Comparison of ENCODE assay signal across 18 cellular contexts in genomic region chr2:62568983-62569837, GRCh38.
DNase-seq lines count a peak whose midpoint lies in the region; ATAC-seq and TF ChIP-seq lines count a peak whose summit lies in the region.
"Had no signal": no experiment of that assay in that cellular context is flagged by ENCODE, and none has a peak within 500 bp of the region (broad histone marks: within the 10 kb centered on the region; RNA-seq: fewer than 3 reads in every experiment).

No MANE protein-coding gene starts in this region.

- no peaks in the 10 kb centered on the region for H3K9me3 Mint-ChIP-seq in progenitor cell of endocrine pancreas (ENCODE audit: low read depth)
- H3K9me3 Mint-ChIP-seq: central memory CD8-positive, alpha-beta T cell; GM23338 had no signal

- peak overlapping the region; percentile 84 for H3K4me2 ChIP-seq in OCI-LY3 (ENCODE audit: low read length)
- H3K4me2 ChIP-seq: KMS-11 had no signal

- peaks cover 37% of the 10 kb centered on the region for H3K4me1 Mint-ChIP-seq in progenitor cell of endocrine pancreas (ENCODE audit: low read depth)
- H3K4me1 Mint-ChIP-seq: central memory CD8-positive, alpha-beta T cell had no signal

- H3K27ac ChIP-seq in OCI-LY3 (ENCODE audit: low read length) (no peak overlapping the region), epithelial cell of prostate (no peak overlapping the region)
- H3K27ac ChIP-seq: KMS-11, upper lobe of left lung had no signal

- no peaks in the 10 kb centered on the region for H3K27me3 ChIP-seq in OCI-LY3 (ENCODE audit: low read depth, low read length)

- H3K79me2 ChIP-seq in OCI-LY3 (ENCODE audit: low read length), result no peaks in the 10 kb centered on the region

- ATAC-seq in GM21723 (IDR thresholded peaks at IDR 0.05; ENCODE audit: unreplicated experiment) (no peak), HG02759 (IDR thresholded peaks at IDR 0.05; ENCODE audit: unreplicated experiment) (no peak), GM19452 (IDR thresholded peaks at IDR 0.05; ENCODE audit: unreplicated experiment) (no peak)
- ATAC-seq: activated CD4-positive, CD25-positive, alpha-beta regulatory T cell treated with anti-CD3 and anti-CD28 coated beads, Interleukin-2, amount 50 U/mL, for 24 hours; naive thymus-derived CD4-positive, alpha-beta T cell had no signal

- H3K4me3 ChIP-seq in OCI-LY3 (ENCODE audit: low read length), result peak overlapping the region; percentile 71
- H3K4me3 ChIP-seq: upper lobe of left lung had no signal

- peak overlapping the region; percentile 32 for H3K4me3 Mint-ChIP-seq in progenitor cell of endocrine pancreas (ENCODE audit: low read depth)
- H3K4me3 Mint-ChIP-seq: activated naive CD8-positive, alpha-beta T cell; central memory CD8-positive, alpha-beta T cell; GM23338; naive thymus-derived CD4-positive, alpha-beta T cell had no signal

- H3K9me3 ChIP-seq in OCI-LY3 (ENCODE audit: insufficient read depth, low read length), result no peaks in the 10 kb centered on the region
- H3K9me3 ChIP-seq: upper lobe of left lung had no signal

- H3K27me3 Mint-ChIP-seq in progenitor cell of endocrine pancreas, result no peaks in the 10 kb centered on the region

- H4K20me1 ChIP-seq in OCI-LY3 (ENCODE audit: insufficient read depth, low read length), result no peaks in the 10 kb centered on the region

- H3K9ac ChIP-seq in OCI-LY3 (ENCODE audit: low read length), result no peak overlapping the region
- H3K9ac ChIP-seq: KMS-11 had no signal

- H3K36me3 Mint-ChIP-seq in progenitor cell of endocrine pancreas (ENCODE audit: insufficient read depth), result no peaks in the 10 kb centered on the region
- H3K36me3 Mint-ChIP-seq: activated naive CD8-positive, alpha-beta T cell had no signal

- H2AFZ ChIP-seq in OCI-LY3 (ENCODE audit: low read depth, low read length), result peak overlapping the region; percentile 25; the same call in 1 of the 2 replicates
- H2AFZ ChIP-seq: GM23338 had no signal

- no peak for TF ChIP-seq CTCF in OCI-LY3 (IDR thresholded peaks at IDR 0.05; ENCODE audit: low read depth, low read length)
- no peak for TF ChIP-seq CTCF in progenitor cell of endocrine pancreas (IDR thresholded peaks at IDR 0.05; ENCODE audit: unreplicated experiment)

- H3K4me1 ChIP-seq in OCI-LY3 (ENCODE audit: low read length), result peaks cover 17% of the 10 kb centered on the region

- H3K27ac Mint-ChIP-seq in progenitor cell of endocrine pancreas, result peak overlapping the region; percentile 91
- H3K27ac Mint-ChIP-seq: activated naive CD8-positive, alpha-beta T cell; GM23338; naive thymus-derived CD4-positive, alpha-beta T cell had no signal

- DNase-seq in EL, result peak; percentile 72
- peak; percentile 6 for DNase-seq in epithelial cell of prostate (ENCODE audit: low read depth, low spot score)
- DNase-seq in progenitor cell of endocrine pancreas (ENCODE audit: low spot score, unreplicated experiment), result no peak
- DNase-seq: C1 segment of cervical spinal cord; GF-D8; naive thymus-derived CD4-positive, alpha-beta T cell; NCI-H2029; stimulated activated CD4-positive, alpha-beta T cell treated with anti-CD3 and anti-CD28 coated beads, Interleukin-2, amount 100 ng/mL, for 48 hours; upper lobe of left lung had no signal

- H3K36me3 ChIP-seq in OCI-LY3 (replicated peaks; ENCODE audit: low read depth, low read length), result no peaks in the 10 kb centered on the region
- H3K36me3 ChIP-seq: upper lobe of left lung had no signal
